1 cellular context compared by ENCODE assay signal in the genomic region with DNA sequence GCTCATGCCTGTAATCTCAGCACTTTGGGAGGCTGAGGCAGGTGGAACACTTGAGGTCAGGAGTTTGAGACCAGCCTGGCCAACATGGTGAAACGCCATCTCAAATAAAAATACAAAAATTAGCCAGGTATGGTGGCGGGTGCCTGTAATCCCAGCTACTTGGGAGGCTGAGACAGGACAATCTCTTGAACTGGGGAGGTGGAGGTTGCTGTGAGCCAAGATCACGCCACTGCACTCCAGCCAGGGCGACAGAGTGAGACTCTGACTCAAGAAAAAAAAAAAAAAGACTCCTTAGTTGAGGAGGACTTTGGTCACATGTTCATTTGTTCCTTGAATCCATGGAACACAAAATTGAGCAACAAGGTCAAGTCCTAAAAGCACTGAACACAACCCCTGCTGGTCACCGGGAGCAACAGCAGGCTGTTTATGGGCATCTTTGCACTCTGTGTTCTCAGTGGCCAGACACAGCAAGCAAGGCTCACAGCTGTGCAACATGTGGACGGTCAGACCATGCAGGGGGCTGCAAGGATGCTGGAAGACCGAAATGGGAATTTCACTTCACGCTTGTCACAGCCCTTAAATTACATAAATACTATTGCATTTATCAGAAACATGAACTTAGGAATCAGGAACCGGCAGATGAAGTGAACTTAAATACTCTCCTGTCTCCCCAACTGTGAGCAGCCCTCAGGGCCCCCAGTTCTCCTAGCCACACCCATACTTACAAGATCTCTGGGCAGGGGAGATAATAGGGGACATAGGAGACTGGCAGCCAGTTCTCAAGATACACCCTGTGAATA.
A peak's percentile ranks its signal among the peaks of the same experiment; 100 is the strongest.
TF ChIP-seq lines count a peak whose summit lies in the region.

No MANE protein-coding gene starts in this region.

TF ChIP-seq in K562, 482 proteins besides CTCF, POLR2A, EP300 and RAD21 (continued from another document):
- TF ChIP-seq, protein P1, sequence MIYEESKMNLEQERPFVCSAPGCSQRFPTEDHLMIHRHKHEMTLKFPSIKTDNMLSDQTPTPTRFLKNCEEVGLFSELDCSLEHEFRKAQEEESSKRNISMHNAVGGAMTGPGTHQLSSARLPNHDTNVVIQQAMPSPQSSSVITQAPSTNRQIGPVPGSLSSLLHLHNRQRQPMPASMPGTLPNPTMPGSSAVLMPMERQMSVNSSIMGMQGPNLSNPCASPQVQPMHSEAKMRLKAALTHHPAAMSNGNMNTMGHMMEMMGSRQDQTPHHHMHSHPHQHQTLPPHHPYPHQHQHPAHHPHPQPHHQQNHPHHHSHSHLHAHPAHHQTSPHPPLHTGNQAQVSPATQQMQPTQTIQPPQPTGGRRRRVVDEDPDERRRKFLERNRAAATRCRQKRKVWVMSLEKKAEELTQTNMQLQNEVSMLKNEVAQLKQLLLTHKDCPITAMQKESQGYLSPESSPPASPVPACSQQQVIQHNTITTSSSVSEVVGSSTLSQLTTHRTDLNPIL (CRISPR knock-in tag; IDR thresholded peaks at IDR 0.05) = no peak
- TF ChIP-seq, protein P2, sequence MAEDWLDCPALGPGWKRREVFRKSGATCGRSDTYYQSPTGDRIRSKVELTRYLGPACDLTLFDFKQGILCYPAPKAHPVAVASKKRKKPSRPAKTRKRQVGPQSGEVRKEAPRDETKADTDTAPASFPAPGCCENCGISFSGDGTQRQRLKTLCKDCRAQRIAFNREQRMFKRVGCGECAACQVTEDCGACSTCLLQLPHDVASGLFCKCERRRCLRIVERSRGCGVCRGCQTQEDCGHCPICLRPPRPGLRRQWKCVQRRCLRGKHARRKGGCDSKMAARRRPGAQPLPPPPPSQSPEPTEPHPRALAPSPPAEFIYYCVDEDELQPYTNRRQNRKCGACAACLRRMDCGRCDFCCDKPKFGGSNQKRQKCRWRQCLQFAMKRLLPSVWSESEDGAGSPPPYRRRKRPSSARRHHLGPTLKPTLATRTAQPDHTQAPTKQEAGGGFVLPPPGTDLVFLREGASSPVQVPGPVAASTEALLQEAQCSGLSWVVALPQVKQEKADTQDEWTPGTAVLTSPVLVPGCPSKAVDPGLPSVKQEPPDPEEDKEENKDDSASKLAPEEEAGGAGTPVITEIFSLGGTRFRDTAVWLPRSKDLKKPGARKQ (CRISPR knock-in tag; IDR thresholded peaks at IDR 0.05) = no peak
- TF ChIP-seq CBFA2T3 (IDR thresholded peaks at IDR 0.05) (peak; percentile 58), SRSF1 (IDR thresholded peaks at IDR 0.05; ENCODE audit: low read depth, low read length) (no peak)
